1 cellular context compared by ENCODE assay signal in the genomic region with DNA sequence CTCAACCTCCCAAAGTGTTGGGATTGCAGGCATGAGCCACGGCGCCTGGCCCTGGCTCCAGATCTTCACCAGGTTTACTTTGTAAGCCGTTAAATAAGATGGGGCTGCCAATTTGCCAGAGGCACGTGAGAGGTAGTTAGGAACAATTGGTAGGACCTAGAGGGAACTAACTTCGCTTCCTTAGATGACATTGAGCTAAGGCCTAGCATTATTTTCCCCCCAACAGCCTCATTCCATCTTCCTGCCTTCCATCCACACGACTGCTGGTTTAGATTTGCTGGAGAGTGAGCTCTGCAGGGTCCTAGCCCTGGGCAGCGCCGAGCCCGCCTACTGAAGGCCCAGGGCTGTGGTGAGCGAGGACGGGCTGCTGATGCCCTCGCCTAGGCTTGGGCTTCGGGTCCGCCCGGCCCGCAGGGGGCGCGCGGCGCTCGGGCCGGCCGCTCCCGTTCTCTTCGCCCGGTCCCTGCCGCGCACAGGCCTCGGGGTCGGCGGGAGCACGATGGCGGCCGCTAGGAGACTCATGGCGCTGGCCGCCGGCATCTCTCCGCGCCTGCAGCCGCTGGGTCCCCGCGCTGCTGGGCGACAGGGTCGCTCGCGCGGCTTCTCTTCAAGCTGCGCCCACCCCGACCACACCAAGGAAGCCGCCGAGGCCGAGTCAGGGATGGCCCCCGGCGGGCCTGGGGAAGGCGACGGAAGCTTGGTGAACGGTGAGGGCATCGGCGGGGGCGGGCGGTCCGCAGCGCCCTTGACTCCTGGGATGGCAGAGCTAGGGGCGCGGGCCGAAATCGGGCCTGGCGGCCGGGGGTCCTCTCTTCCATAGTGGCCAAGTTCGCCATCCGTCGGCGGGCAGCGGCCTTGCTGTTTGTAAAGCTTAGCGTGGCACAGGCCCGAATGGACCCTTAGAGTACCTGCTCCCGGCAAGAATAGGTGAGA.
TF ChIP-seq lines count a peak whose summit lies in the region.

No MANE protein-coding gene starts in this region.

TF ChIP-seq in H1, 55 proteins besides CTCF, POLR2A, EP300 and RAD21:
- peak; percentile 48; the same call in 1 of the 2 replicates for TF ChIP-seq RBBP5 (IDR thresholded peaks at IDR 0.05; ENCODE audit: borderline replicate concordance, low read depth, low read length)
- TF ChIP-seq KDM1A (IDR thresholded peaks at IDR 0.05; ENCODE audit: borderline replicate concordance, low read length) = no peak
- no peak for TF ChIP-seq SIRT6 (IDR thresholded peaks at IDR 0.05; ENCODE audit: low read length)
- no peak for TF ChIP-seq TCF12 (IDR thresholded peaks at IDR 0.05; ENCODE audit: low read depth, low read length)
- TF ChIP-seq TAF7 (optimal IDR thresholded peaks at IDR 0.05; ENCODE audit: borderline replicate concordance, low read depth, low read length) = peak; percentile 87
- peak; percentile 48; the same call in 1 of the 2 replicates for TF ChIP-seq SP2 (IDR thresholded peaks at IDR 0.05; ENCODE audit: low read length)
- no peak for TF ChIP-seq MAFK (IDR thresholded peaks at IDR 0.05; ENCODE audit: low read depth, low read length)
- TF ChIP-seq YY1 (IDR thresholded peaks at IDR 0.05; ENCODE audit: low read depth, low read length) = peak; percentile 93
- peak; percentile 84; the same call in 1 of the 2 replicates for TF ChIP-seq TBP (IDR thresholded peaks at IDR 0.05; ENCODE audit: low read depth, low read length)
- no peak for TF ChIP-seq RXRA (IDR thresholded peaks at IDR 0.05; ENCODE audit: insufficient read depth, low read depth, low read length)
- TF ChIP-seq, protein P1, sequence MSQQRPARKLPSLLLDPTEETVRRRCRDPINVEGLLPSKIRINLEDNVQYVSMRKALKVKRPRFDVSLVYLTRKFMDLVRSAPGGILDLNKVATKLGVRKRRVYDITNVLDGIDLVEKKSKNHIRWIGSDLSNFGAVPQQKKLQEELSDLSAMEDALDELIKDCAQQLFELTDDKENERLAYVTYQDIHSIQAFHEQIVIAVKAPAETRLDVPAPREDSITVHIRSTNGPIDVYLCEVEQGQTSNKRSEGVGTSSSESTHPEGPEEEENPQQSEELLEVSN (IDR thresholded peaks at IDR 0.05) = 0 out of 2 replicates have a peak, but pooled peaks have one; percentile 67
- TF ChIP-seq JUND (IDR thresholded peaks at IDR 0.05; ENCODE audit: low read length) = peak; percentile 37; the same call in 1 of the 2 replicates
- TF ChIP-seq CTBP2 (IDR thresholded peaks at IDR 0.05; ENCODE audit: borderline replicate concordance, insufficient read depth, insufficient read length, low read length) = peak; percentile 7
- peak; percentile 90 for TF ChIP-seq ASH2L (IDR thresholded peaks at IDR 0.05; ENCODE audit: low read length)
- TF ChIP-seq RFX5 (IDR thresholded peaks at IDR 0.05; ENCODE audit: borderline replicate concordance, low read depth, low read length) = no peak
- 0 out of 2 replicates have a peak, but pooled peaks have one; percentile 24 for TF ChIP-seq CREB1 (IDR thresholded peaks at IDR 0.05)
- no peak for TF ChIP-seq NANOG (IDR thresholded peaks at IDR 0.05; ENCODE audit: insufficient read depth, low read depth, low read length, poor library complexity, severe bottlenecking)
- TF ChIP-seq, protein P2, sequence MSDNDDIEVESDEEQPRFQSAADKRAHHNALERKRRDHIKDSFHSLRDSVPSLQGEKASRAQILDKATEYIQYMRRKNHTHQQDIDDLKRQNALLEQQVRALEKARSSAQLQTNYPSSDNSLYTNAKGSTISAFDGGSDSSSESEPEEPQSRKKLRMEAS (IDR thresholded peaks at IDR 0.05) = peak; percentile 79
- TF ChIP-seq GABPA (IDR thresholded peaks at IDR 0.05; ENCODE audit: borderline replicate concordance, insufficient read depth, low read length) = peak; percentile 55; the same call in 1 of the 2 replicates
- TF ChIP-seq SP4 (IDR thresholded peaks at IDR 0.05; ENCODE audit: low read length) = peak; percentile 82; the same call in 1 of the 2 replicates
- no peak for TF ChIP-seq BCL11A (IDR thresholded peaks at IDR 0.05; ENCODE audit: low read depth in 2 of 2, low read length in 2 of 2)
- peak; percentile 84 for TF ChIP-seq FOSL1 (IDR thresholded peaks at IDR 0.05; ENCODE audit: insufficient read depth, low read depth, low read length)
- 0 out of 4 replicates have a peak, but pooled peaks of 1 of the 2 experiments have one; percentile 67 for TF ChIP-seq HDAC2 (IDR thresholded peaks at IDR 0.05; ENCODE audit: borderline replicate concordance in 1 of 2, low read depth in 2 of 2, low read length in 2 of 2)
- peak; percentile 98 for TF ChIP-seq PHF8 (conservative IDR thresholded peaks at IDR 0.05; ENCODE audit: low read depth, low read length)
- TF ChIP-seq CHD1 (IDR thresholded peaks at IDR 0.05; ENCODE audit: low read depth, low read length) = no peak
- peak; percentile 66 for TF ChIP-seq KDM4A (IDR thresholded peaks at IDR 0.05; ENCODE audit: low read depth, low read length, severe bottlenecking)
- 0 out of 2 replicates have a peak, but pooled peaks have one; percentile 25 for TF ChIP-seq GTF2F1 (IDR thresholded peaks at IDR 0.05; ENCODE audit: borderline replicate concordance, low read depth, low read length)
- no peak for TF ChIP-seq CBX5 (IDR thresholded peaks at IDR 0.05; ENCODE audit: low read depth, low read length)
- TF ChIP-seq SP1 (IDR thresholded peaks at IDR 0.05; ENCODE audit: low read depth, low read length) = peak; percentile 39; the same call in 1 of the 2 replicates
- TF ChIP-seq SIX5 (IDR thresholded peaks at IDR 0.05; ENCODE audit: low read depth, low read length) = no peak
- peak; percentile 78 for TF ChIP-seq POLR2AphosphoS5 (IDR thresholded peaks at IDR 0.05; ENCODE audit: low read depth, low read length)
- TF ChIP-seq, protein P3, sequence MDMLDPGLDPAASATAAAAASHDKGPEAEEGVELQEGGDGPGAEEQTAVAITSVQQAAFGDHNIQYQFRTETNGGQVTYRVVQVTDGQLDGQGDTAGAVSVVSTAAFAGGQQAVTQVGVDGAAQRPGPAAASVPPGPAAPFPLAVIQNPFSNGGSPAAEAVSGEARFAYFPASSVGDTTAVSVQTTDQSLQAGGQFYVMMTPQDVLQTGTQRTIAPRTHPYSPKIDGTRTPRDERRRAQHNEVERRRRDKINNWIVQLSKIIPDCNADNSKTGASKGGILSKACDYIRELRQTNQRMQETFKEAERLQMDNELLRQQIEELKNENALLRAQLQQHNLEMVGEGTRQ (IDR thresholded peaks at IDR 0.05; ENCODE audit: low read length) = peak; percentile 9; the same call in 1 of the 2 replicates
- TF ChIP-seq SIN3A (conservative IDR thresholded peaks at IDR 0.05 in 1 of 2, IDR thresholded peaks at IDR 0.05 in 1 of 2; ENCODE audit: low read depth in 1 of 2, low read length in 2 of 2) = peak; percentile 15 to 47; a peak in 1 of 4 replicates
- TF ChIP-seq POU5F1 (IDR thresholded peaks at IDR 0.05; ENCODE audit: low read depth, low read length) = no peak
- peak; percentile 95 for TF ChIP-seq TAF1 (IDR thresholded peaks at IDR 0.05; ENCODE audit: low read depth, low read length)
- no peak for TF ChIP-seq TEAD4 (IDR thresholded peaks at IDR 0.05; ENCODE audit: low read depth, low read length)
- TF ChIP-seq EGR1 (IDR thresholded peaks at IDR 0.05; ENCODE audit: borderline replicate concordance, low read depth, low read length) = 0 out of 2 replicates have a peak, but pooled peaks have one; percentile 71
- no peak for TF ChIP-seq RNF2 (IDR thresholded peaks at IDR 0.05; ENCODE audit: borderline replicate concordance, low read depth, low read length, missing control alignments, poor library complexity, severe bottlenecking)
